Comparison of ENCODE assay signal across 1 cellular context in genomic region chr11:88363566-88364169, GRCh38.
TF ChIP-seq lines count a peak whose summit lies in the region.

No MANE protein-coding gene starts in this region.

TF ChIP-seq in GM12878, 131 proteins besides CTCF, POLR2A, EP300 and RAD21 (continued from another document):
- TF ChIP-seq PML (IDR thresholded peaks at IDR 0.05; ENCODE audit: low read length), result no peak
- TF ChIP-seq SMAD5 (IDR thresholded peaks at IDR 0.05; ENCODE audit: low read depth), result no peak
